ENCODE assay signal across 1 cellular context in genomic region chr12:8033153-8034044, GRCh38.
TF ChIP-seq lines count a peak whose summit lies in the region.

No MANE protein-coding gene starts in this region.

TF ChIP-seq in K562, 482 proteins besides CTCF, POLR2A, EP300 and RAD21 (continues in another document):
- TF ChIP-seq C11orf30 (IDR thresholded peaks at IDR 0.05; ENCODE audit: low read depth): no peak
- peak; percentile 64 for TF ChIP-seq PRDM10 (IDR thresholded peaks at IDR 0.05; ENCODE audit: partially characterized antibody)
- peak; percentile 23 for TF ChIP-seq GTF2B (IDR thresholded peaks at IDR 0.05; ENCODE audit: extremely low read depth, insufficient read length)
- no peak for TF ChIP-seq TRIM24 (IDR thresholded peaks at IDR 0.05)
- no peak for TF ChIP-seq NCOA4 (IDR thresholded peaks at IDR 0.05; ENCODE audit: partially characterized antibody)
- no peak for TF ChIP-seq SREBF2 (CRISPR knock-in tag; IDR thresholded peaks at IDR 0.05)
- no peak for TF ChIP-seq RFX1 (IDR thresholded peaks at IDR 0.05)
- peak; percentile 46; the same call in 1 of the 2 replicates for TF ChIP-seq SMAD4 (CRISPR knock-in tag; conservative IDR thresholded peaks at IDR 0.05)
- TF ChIP-seq TAF7 (tag; IDR thresholded peaks at IDR 0.05): no peak
- TF ChIP-seq TSHZ1 (CRISPR knock-in tag; IDR thresholded peaks at IDR 0.05): no peak
- TF ChIP-seq ZNF280A (IDR thresholded peaks at IDR 0.05; ENCODE audit: low read depth, partially characterized antibody): no peak
- TF ChIP-seq RAD51 (IDR thresholded peaks at IDR 0.05; ENCODE audit: borderline replicate concordance, low read depth): no peak
- no peak for TF ChIP-seq HOXB6 (CRISPR knock-in tag; IDR thresholded peaks at IDR 0.05; ENCODE audit: borderline replicate concordance)
- no peak for TF ChIP-seq SMAD3 (CRISPR knock-in tag; conservative IDR thresholded peaks at IDR 0.05)
- no peak for TF ChIP-seq ZNF444 (CRISPR knock-in tag; IDR thresholded peaks at IDR 0.05)
- TF ChIP-seq, protein P1, sequence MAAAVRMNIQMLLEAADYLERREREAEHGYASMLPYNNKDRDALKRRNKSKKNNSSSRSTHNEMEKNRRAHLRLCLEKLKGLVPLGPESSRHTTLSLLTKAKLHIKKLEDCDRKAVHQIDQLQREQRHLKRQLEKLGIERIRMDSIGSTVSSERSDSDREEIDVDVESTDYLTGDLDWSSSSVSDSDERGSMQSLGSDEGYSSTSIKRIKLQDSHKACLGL (CRISPR knock-in tag; IDR thresholded peaks at IDR 0.05; ENCODE audit: borderline replicate concordance, poor library complexity, severe bottlenecking): no peak
- no peak for TF ChIP-seq POU5F1 (IDR thresholded peaks at IDR 0.05; ENCODE audit: borderline replicate concordance, low read depth, low read length, partially characterized antibody)
- TF ChIP-seq KLF1 (tag; IDR thresholded peaks at IDR 0.05): no peak
- TF ChIP-seq, protein P2, sequence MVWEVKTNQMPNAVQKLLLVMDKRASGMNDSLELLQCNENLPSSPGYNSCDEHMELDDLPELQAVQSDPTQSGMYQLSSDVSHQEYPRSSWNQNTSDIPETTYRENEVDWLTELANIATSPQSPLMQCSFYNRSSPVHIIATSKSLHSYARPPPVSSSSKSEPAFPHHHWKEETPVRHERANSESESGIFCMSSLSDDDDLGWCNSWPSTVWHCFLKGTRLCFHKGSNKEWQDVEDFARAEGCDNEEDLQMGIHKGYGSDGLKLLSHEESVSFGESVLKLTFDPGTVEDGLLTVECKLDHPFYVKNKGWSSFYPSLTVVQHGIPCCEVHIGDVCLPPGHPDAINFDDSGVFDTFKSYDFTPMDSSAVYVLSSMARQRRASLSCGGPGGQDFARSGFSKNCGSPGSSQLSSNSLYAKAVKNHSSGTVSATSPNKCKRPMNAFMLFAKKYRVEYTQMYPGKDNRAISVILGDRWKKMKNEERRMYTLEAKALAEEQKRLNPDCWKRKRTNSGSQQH (CRISPR knock-in tag; IDR thresholded peaks at IDR 0.05): no peak
- no peak for TF ChIP-seq SRF (CRISPR knock-in tag; IDR thresholded peaks at IDR 0.05)
- 0 out of 2 replicates have a peak, but pooled peaks have one; percentile 38 for TF ChIP-seq KLF16 (IDR thresholded peaks at IDR 0.05)
- no peak for TF ChIP-seq SRSF7 (optimal IDR thresholded peaks at IDR 0.05; ENCODE audit: low read depth, low read length)
- TF ChIP-seq DPF2 (IDR thresholded peaks at IDR 0.05): peak; percentile 50; the same call in 1 of the 2 replicates
- TF ChIP-seq FOXK2 (conservative IDR thresholded peaks at IDR 0.05 in 1 of 2, IDR thresholded peaks at IDR 0.05 in 1 of 2; ENCODE audit: low read depth in 2 of 2): no peak
- TF ChIP-seq ZNF347 (CRISPR knock-in tag; IDR thresholded peaks at IDR 0.05; ENCODE audit: low read depth): no peak
- TF ChIP-seq NCOA2 (IDR thresholded peaks at IDR 0.05; ENCODE audit: partially characterized antibody in 2 of 2): no peak
- TF ChIP-seq ZNF76 (CRISPR knock-in tag; IDR thresholded peaks at IDR 0.05; ENCODE audit: borderline replicate concordance): no peak
- TF ChIP-seq TRIM25 (IDR thresholded peaks at IDR 0.05; ENCODE audit: borderline replicate concordance): no peak
- TF ChIP-seq ZNF175 (CRISPR knock-in tag; IDR thresholded peaks at IDR 0.05; ENCODE audit: low read depth): no peak
- TF ChIP-seq RBM14 (IDR thresholded peaks at IDR 0.05; ENCODE audit: borderline replicate concordance, insufficient read depth, low read depth, low read length): no peak
- no peak for TF ChIP-seq MLX (CRISPR knock-in tag; conservative IDR thresholded peaks at IDR 0.05)
- no peak for TF ChIP-seq TFE3 (CRISPR knock-in tag; IDR thresholded peaks at IDR 0.05)
- TF ChIP-seq NCOR1 (IDR thresholded peaks at IDR 0.05): peak; percentile 51; the same call in 1 of the 2 replicates
- TF ChIP-seq ZBTB7A (IDR thresholded peaks at IDR 0.05; ENCODE audit: borderline replicate concordance, control insufficient read depth, low read depth, low read length): peak; percentile 84
- TF ChIP-seq, protein P3, sequence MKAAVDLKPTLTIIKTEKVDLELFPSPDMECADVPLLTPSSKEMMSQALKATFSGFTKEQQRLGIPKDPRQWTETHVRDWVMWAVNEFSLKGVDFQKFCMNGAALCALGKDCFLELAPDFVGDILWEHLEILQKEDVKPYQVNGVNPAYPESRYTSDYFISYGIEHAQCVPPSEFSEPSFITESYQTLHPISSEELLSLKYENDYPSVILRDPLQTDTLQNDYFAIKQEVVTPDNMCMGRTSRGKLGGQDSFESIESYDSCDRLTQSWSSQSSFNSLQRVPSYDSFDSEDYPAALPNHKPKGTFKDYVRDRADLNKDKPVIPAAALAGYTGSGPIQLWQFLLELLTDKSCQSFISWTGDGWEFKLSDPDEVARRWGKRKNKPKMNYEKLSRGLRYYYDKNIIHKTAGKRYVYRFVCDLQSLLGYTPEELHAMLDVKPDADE (conservative IDR thresholded peaks at IDR 0.05; ENCODE audit: control insufficient read depth, low read depth, low read length): no peak
- no peak for TF ChIP-seq JUNB (CRISPR knock-in tag; conservative IDR thresholded peaks at IDR 0.05)
- TF ChIP-seq HLTF (IDR thresholded peaks at IDR 0.05): no peak
- no peak for TF ChIP-seq NFATC3 (IDR thresholded peaks at IDR 0.05)
- TF ChIP-seq GTF2E2 (tag; IDR thresholded peaks at IDR 0.05): 0 out of 2 replicates have a peak, but pooled peaks have one; percentile 18
- TF ChIP-seq SMARCA4 (IDR thresholded peaks at IDR 0.05): no peak
- TF ChIP-seq TCFL5 (CRISPR knock-in tag; conservative IDR thresholded peaks at IDR 0.05): no peak
- no peak for TF ChIP-seq GTF3C2 (IDR thresholded peaks at IDR 0.05; ENCODE audit: borderline replicate concordance, extremely low read depth, insufficient read length)
- peak in 1 of 2 experiments; percentile 64; a peak in 1 of 4 replicates for TF ChIP-seq MAZ (CRISPR knock-in tag; conservative IDR thresholded peaks at IDR 0.05 in 1 of 2, IDR thresholded peaks at IDR 0.05 in 1 of 2)
